8 cellular contexts compared by ENCODE assay signal in the genomic region with DNA sequence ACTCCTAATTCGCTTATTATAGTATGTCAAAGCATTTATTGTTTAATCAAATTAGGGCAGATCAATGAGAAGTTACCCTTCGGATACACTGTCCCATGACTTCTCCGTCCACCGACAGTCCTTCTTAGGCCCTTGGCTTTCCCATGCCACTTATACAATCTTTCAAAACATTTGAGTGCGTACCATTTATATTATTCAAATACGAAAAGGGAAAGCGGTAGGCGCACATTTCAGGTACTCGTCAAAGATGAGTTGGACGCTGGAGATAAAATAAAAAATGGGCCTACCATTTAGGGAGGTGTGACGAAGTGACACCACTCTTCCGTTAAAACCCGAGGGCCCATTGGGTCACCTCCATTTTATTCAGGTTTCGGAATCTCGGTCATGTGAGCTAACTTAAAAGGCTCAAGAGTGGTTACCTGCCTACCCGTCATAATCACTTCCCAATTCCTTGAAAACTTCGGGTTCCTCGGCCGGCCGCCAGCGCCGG. TPM values are rescaled to one million over a fixed set of nuclear protein-coding genes. Genes with fewer than 3 reads are reported as not detected.
A peak's percentile ranks its signal among the peaks of the same experiment; 100 is the strongest.
DNase-seq lines count a peak whose midpoint lies in the region; ATAC-seq and TF ChIP-seq lines count a peak whose summit lies in the region.

No MANE protein-coding gene starts in this region.

- H3K4me3 Mint-ChIP-seq in CD8-positive, alpha-beta memory T cell = peak overlapping the region; percentile 94 to 99 (median 97)

- peak overlapping the region; percentile 99 for H2AFZ ChIP-seq in osteoblast (ENCODE audit: low read length)

- TF ChIP-seq CTCF in osteoblast (IDR thresholded peaks at IDR 0.05; ENCODE audit: extremely low read depth, low read depth, low read length) = no peak

- H3K27me3 Mint-ChIP-seq in CD8-positive, alpha-beta memory T cell = peaks cover 0 to 2% of the 10 kb centered on the region in 2 donors

- POLR2A ChIA-PET in CD8-positive, alpha-beta memory T cell (lab: Charles Lee) = interaction anchor here (0.8 to 2.3 kb wide), 3 partner anchors 33 to 1885 kb away, joined by 3 to 21 read pairs (median 5); a partner anchor contains a TSS

- H3K4me1 ChIP-seq in CD8-positive, alpha-beta memory T cell (ENCODE audit: insufficient read depth, low read length) = peaks cover 13% of the 10 kb centered on the region
- H3K4me1 ChIP-seq in NT2/D1 (ENCODE audit: insufficient read depth, insufficient read length) = no peaks in the 10 kb centered on the region
- peaks cover 6% of the 10 kb centered on the region for H3K4me1 ChIP-seq in osteoblast (ENCODE audit: insufficient read depth, low read length)

- H4K20me1 ChIP-seq in osteoblast (ENCODE audit: insufficient read depth, low read length) = no peaks in the 10 kb centered on the region

- peak overlapping the region; percentile 97 for H3K4me3 ChIP-seq in CD8-positive, alpha-beta memory T cell (ENCODE audit: low read length)
- peak overlapping the region; percentile 74 for H3K4me3 ChIP-seq in NT2/D1 (ENCODE audit: insufficient read length, low read depth)
- peak overlapping the region; percentile 88 for H3K4me3 ChIP-seq in osteoblast (ENCODE audit: insufficient read depth, low read length)

- H3K9me3 ChIP-seq in CD8-positive, alpha-beta memory T cell (ENCODE audit: low read length) = no peaks in the 10 kb centered on the region
- H3K9me3 ChIP-seq in NT2/D1 (ENCODE audit: insufficient read depth, low read length) (no peaks in the 10 kb centered on the region), osteoblast (ENCODE audit: low read depth, low read length) (no peaks in the 10 kb centered on the region)

- peak overlapping the region; percentile 98 to 99 (median 98) for H3K27ac Mint-ChIP-seq in CD8-positive, alpha-beta memory T cell

- no peaks in the 10 kb centered on the region for H3K9me3 Mint-ChIP-seq in CD8-positive, alpha-beta memory T cell

- peaks cover 7% of the 10 kb centered on the region for H3K79me2 ChIP-seq in osteoblast (ENCODE audit: insufficient read depth, low read length)

- no peaks in the 10 kb centered on the region for H3K36me3 ChIP-seq in CD8-positive, alpha-beta memory T cell (ENCODE audit: insufficient read depth, low read length)
- H3K36me3 ChIP-seq in NT2/D1 (ENCODE audit: insufficient read depth, insufficient read length, low read length) (no peaks in the 10 kb centered on the region), osteoblast (ENCODE audit: insufficient read depth, low read length) (no peaks in the 10 kb centered on the region)

- H3K4me1 Mint-ChIP-seq in CD8-positive, alpha-beta memory T cell = peaks cover 18 to 28% (median 23%) of the 10 kb centered on the region in 3 donors

- peak overlapping the region; percentile 89 for H3K4me2 ChIP-seq in osteoblast (ENCODE audit: insufficient read depth, low read length)

- H3K27me3 ChIP-seq in CD8-positive, alpha-beta memory T cell (ENCODE audit: insufficient read depth, low read length, poor library complexity, severe bottlenecking) = no peaks in the 10 kb centered on the region
- no peaks in the 10 kb centered on the region for H3K27me3 ChIP-seq in NT2/D1 (ENCODE audit: insufficient read depth, insufficient read length)
- no peaks in the 10 kb centered on the region for H3K27me3 ChIP-seq in osteoblast (ENCODE audit: insufficient read depth, low read length)

- peaks cover 0 to 10% (median 2%) of the 10 kb centered on the region in 3 donors for H3K36me3 Mint-ChIP-seq in CD8-positive, alpha-beta memory T cell

- H3K9ac ChIP-seq in NT2/D1 (ENCODE audit: insufficient read length, low read depth) = peak overlapping the region; percentile 79

- no peak for DNase-seq in CD8-positive, alpha-beta memory T cell
- DNase-seq in NT2/D1 (ENCODE audit: low read depth, low spot score) (no peak), epithelial cell of prostate (ENCODE audit: low read depth, low spot score) (no peak), osteoblast (ENCODE audit: insufficient read length, low spot score, missing footprints) (no peak), SHP77 (lab: John Stamatoyannopoulos, UW) (no peak), NAMALWA (ENCODE audit: low spot score) (no peak), NCI-H2107 (lab: John Stamatoyannopoulos, UW) (no peak)

- H3K27ac ChIP-seq in CD8-positive, alpha-beta memory T cell (ENCODE audit: low read depth, low read length) = peak overlapping the region; percentile 90
- peak overlapping the region; percentile 90 for H3K27ac ChIP-seq in epithelial cell of prostate
- H3K27ac ChIP-seq in osteoblast (ENCODE audit: low read depth, low read length) = peak overlapping the region; percentile 84

- CTCF ChIA-PET in CD8-positive, alpha-beta memory T cell (lab: Charles Lee) = interaction anchor here (1.0 kb wide), 1 partner anchor 31 kb away, joined by 3 read pairs; no protein-coding TSS in a partner anchor

- peak; percentile 13 for ATAC-seq in GM21737 (IDR thresholded peaks at IDR 0.05; ENCODE audit: unreplicated experiment)

RNA-seq across cellular contexts. Expression of a gene that starts 0.5 kb away (rescaled TPM):
- total RNA-seq in CD8-positive, alpha-beta memory T cell = 1 to 10 TPM; 4.4 to 5.3 TPM
- 4.4 TPM for polyA plus RNA-seq in CD8-positive, alpha-beta memory T cell
- total RNA-seq in osteoblast = 4.0 and 8.0 TPM in 2 replicates

RNA-seq across cellular contexts. Expression of a gene that starts 33.5 kb away (rescaled TPM):
- total RNA-seq in CD8-positive, alpha-beta memory T cell = 10 to 100 TPM; 75.8 to 76.4 TPM
- 192 TPM for polyA plus RNA-seq in CD8-positive, alpha-beta memory T cell
- total RNA-seq in osteoblast = 161 and 164 TPM in 2 replicates
